In the genomic region with DNA sequence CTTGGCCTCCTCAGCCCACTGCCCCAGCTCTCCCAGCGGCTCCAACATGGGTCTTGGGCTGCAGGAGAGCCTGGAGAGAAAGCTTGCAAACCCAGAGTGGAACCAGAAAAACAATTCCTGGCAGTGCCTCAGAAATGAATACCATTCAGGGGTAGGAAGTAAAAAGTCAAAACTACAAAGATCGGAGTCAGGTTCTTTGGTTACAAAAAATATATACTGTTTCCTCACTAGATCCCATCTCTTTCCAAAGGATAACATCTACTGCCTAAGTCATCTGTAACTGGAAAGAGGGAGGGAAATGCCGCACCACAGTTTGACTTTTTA, we compare ENCODE assay signal across 13 cellular contexts. TPM values are rescaled to one million over a fixed set of nuclear protein-coding genes. Genes with fewer than 3 reads are reported as not detected.
DNase-seq lines count a peak whose midpoint lies in the region; ATAC-seq, FAIRE-seq and TF ChIP-seq lines count a peak whose summit lies in the region.
"Had no signal": no experiment of that assay in that cellular context is flagged by ENCODE, and none has a peak within 500 bp of the region (broad histone marks: within the 10 kb centered on the region; RNA-seq: fewer than 3 reads in every experiment).

No MANE protein-coding gene starts in this region.

- H3K9me1 ChIP-seq in K562 (ENCODE audit: control insufficient read depth, insufficient read depth, low read length), result peaks cover 10% of the 10 kb centered on the region

- no peak for TF ChIP-seq EP300 in K562 (IDR thresholded peaks at IDR 0.05; ENCODE audit: low read length)
- no peak for TF ChIP-seq EP300 in HepG2 (IDR thresholded peaks at IDR 0.05; ENCODE audit: low read depth in 2 of 2, low read length in 2 of 2)
- TF ChIP-seq EP300 in HepG2 (CRISPR knock-in tag; IDR thresholded peaks at IDR 0.05; ENCODE audit: borderline replicate concordance), result no peak

- POLR2A ChIA-PET in K562 (lab: Yijun Ruan, JAX) (interaction anchor here (1.1 to 3.1 kb wide), 5 partner anchors 8 to 24 kb away, joined by 3 to 14 read pairs (median 3); no protein-coding TSS in a partner anchor), HepG2 (lab: Yijun Ruan, JAX) (interaction anchor here (1.1 to 2.6 kb wide), 4 partner anchors 13 to 38 kb away, joined by 4 to 14 read pairs (median 8); partner anchors contain the start of gene CREB3L2)

- H3K27ac ChIP-seq in CD4-positive, CD25-positive, alpha-beta regulatory T cell (ENCODE audit: insufficient read depth, low read length, poor library complexity, severe bottlenecking), result no peak overlapping the region
- H3K27ac ChIP-seq in K562 (ENCODE audit: extremely low read depth, low read depth, low read length), result no peak overlapping the region
- peak overlapping the region; percentile 59 for H3K27ac ChIP-seq in HepG2 (ENCODE audit: extremely low read length, insufficient read depth, low read length)
- peak overlapping the region; percentile 8 for H3K27ac ChIP-seq in skeletal muscle tissue (ENCODE audit: low read depth, low read length)
- H3K27ac ChIP-seq: SJCRH30 had no signal

- H4K20me1 ChIP-seq in K562 (replicated peaks; ENCODE audit: control insufficient read depth, insufficient read depth, low read length), result peaks cover 26% of the 10 kb centered on the region
- peaks cover 6% of the 10 kb centered on the region for H4K20me1 ChIP-seq in HepG2 (ENCODE audit: insufficient read depth, low read length)

- BruUV-seq in K562 (replicated peaks; lab: Mats Ljungman, UMichigan) (no TSS peak), HepG2 (replicated peaks; lab: Mats Ljungman, UMichigan) (no TSS peak)

- TF ChIP-seq RAD21 in K562 (CRISPR knock-in tag; conservative IDR thresholded peaks at IDR 0.05 in 1 of 2, IDR thresholded peaks at IDR 0.05 in 1 of 2) (no peak), HepG2 (CRISPR knock-in tag; IDR thresholded peaks at IDR 0.05) (no peak)

- FAIRE-seq in K562 (lab: Jason Lieb, UNC) (no peak), HepG2 (lab: Jason Lieb, UNC) (no peak)

- WGBS in K562 (ENCODE audit: insufficient coverage, low coverage, missing lambda C conversion rate), result 71% methylated on average over 3 of the region's 3 CpGs
- 63% methylated on average over 3 of the region's 3 CpGs for WGBS in HepG2 (ENCODE audit: low lambda C conversion rate)

- H3K4me3 Mint-ChIP-seq in CD4-positive, CD25-positive, alpha-beta regulatory T cell, result peak overlapping the region in 1 of 4 donors; percentile 41
- H3K4me3 Mint-ChIP-seq: CD14-positive monocyte; stimulated activated memory B cell treated with anti-CD40 and anti-IgM and Interleukin-4, amounts not matched to agents 10 μg/mL and 1 μg/mL and 100 μg/mL, for 72 hours had no signal

- H3K36me3 Mint-ChIP-seq in CD4-positive, CD25-positive, alpha-beta regulatory T cell, result peaks cover 31% of the 10 kb centered on the region

- TF ChIP-seq POLR2A in K562 (conservative IDR thresholded peaks at IDR 0.05), result no peak
- TF ChIP-seq POLR2A in HepG2 (IDR thresholded peaks at IDR 0.05; ENCODE audit: insufficient read depth in 1 of 2, low read depth in 2 of 2, low read length in 2 of 2), result no peak

- peaks cover 0 to 20% (median 12%) of the 10 kb centered on the region in 4 donors for H3K4me1 Mint-ChIP-seq in CD4-positive, CD25-positive, alpha-beta regulatory T cell

- H3K4me1 ChIP-seq in CD4-positive, CD25-positive, alpha-beta regulatory T cell (ENCODE audit: control insufficient read depth, insufficient read depth, low read length, poor library complexity, severe bottlenecking), result peaks cover 10% of the 10 kb centered on the region
- H3K4me1 ChIP-seq in K562 (replicated peaks in 1 of 2; ENCODE audit: control insufficient read depth in 2 of 2, insufficient read depth in 2 of 2, low read length in 2 of 2) (peaks cover 50 to 60% of the 10 kb centered on the region in 2 experiments), HepG2 (ENCODE audit: insufficient read depth, low read length) (peaks cover 100% of the 10 kb centered on the region), skeletal muscle tissue (ENCODE audit: control insufficient read depth in 3 of 3, insufficient read depth in 3 of 3, low read length in 3 of 3) (peaks cover 51 to 78% (median 53%) of the 10 kb centered on the region in 3 donors)

- no peak overlapping the region for H3K4me3 ChIP-seq in CD4-positive, CD25-positive, alpha-beta regulatory T cell (ENCODE audit: low read depth, low read length)
- H3K4me3 ChIP-seq in K562, result no peak overlapping the region
- H3K4me3 ChIP-seq in HepG2 (replicated peaks in 1 of 3; ENCODE audit: insufficient read depth in 1 of 3, low read depth in 2 of 3, low read length in 3 of 3), result peak overlapping the region in 2 of 3 experiments; percentile 17 to 36; a peak in 3 of 6 replicates
- peak overlapping the region in 1 of 3 donors; percentile 24 for H3K4me3 ChIP-seq in skeletal muscle tissue (ENCODE audit: low read length in 3 of 3)
- H3K4me3 ChIP-seq: SJCRH30 had no signal

- H3K27me3 Mint-ChIP-seq in CD4-positive, CD25-positive, alpha-beta regulatory T cell, result no peaks in the 10 kb centered on the region
- H3K27me3 Mint-ChIP-seq: stimulated activated memory B cell treated with anti-CD40 and anti-IgM and Interleukin-4, amounts not matched to agents 10 μg/mL and 1 μg/mL and 100 μg/mL, for 72 hours had no signal

- H3K9me3 Mint-ChIP-seq in CD4-positive, CD25-positive, alpha-beta regulatory T cell, result peaks cover 0 to 8% (median 5%) of the 10 kb centered on the region in 7 donors

- H3K4me2 ChIP-seq in K562 (ENCODE audit: insufficient read depth, low read length) (peak overlapping the region; percentile 45; the same call in 1 of the 2 replicates), HepG2 (ENCODE audit: low read depth, low read length) (peak overlapping the region; percentile 65)

- H3K9ac ChIP-seq in K562 (ENCODE audit: insufficient read depth in 1 of 2, low read depth in 2 of 2, low read length in 2 of 2) (peak overlapping the region in 1 of 2 experiments; percentile 64; a peak in 2 of 4 replicates), HepG2 (ENCODE audit: insufficient read depth, low read depth, low read length) (peak overlapping the region; percentile 40), skeletal muscle tissue (ENCODE audit: low read depth in 1 of 3, low read length in 3 of 3) (no peak overlapping the region)

- in situ Hi-C loops in K562 (cut with MboI), result no loop called here
- in situ Hi-C loops in HepG2 (cut with HindIII; ENCODE audit: extremely low pct_ligation_motif_present, low pct_unique_long_range_greater_than_20kb), result no loop called here

- peaks cover 3 to 11% of the 10 kb centered on the region in 2 experiments for H3K9me3 ChIP-seq in CD4-positive, CD25-positive, alpha-beta regulatory T cell (ENCODE audit: control insufficient read depth in 2 of 2, low read length in 2 of 2)
- no peaks in the 10 kb centered on the region; the same call in 1 of the 2 replicates for H3K9me3 ChIP-seq in K562 (replicated peaks; ENCODE audit: control insufficient read depth, insufficient read depth, low read depth, low read length)
- H3K9me3 ChIP-seq in HepG2 (ENCODE audit: low read length), result peaks cover 4% of the 10 kb centered on the region; the same call in 1 of the 2 replicates
- H3K9me3 ChIP-seq in skeletal muscle tissue (ENCODE audit: control insufficient read depth in 3 of 3, low read length in 3 of 3), result no peaks in the 10 kb centered on the region

- no peak for DNase-seq in CD4-positive, CD25-positive, alpha-beta regulatory T cell
- DNase-seq in K562 (ENCODE audit: extremely low read depth in 1 of 4, low spot score in 3 of 4) (no peak), HepG2 (ENCODE audit: low spot score) (no peak), activated gamma-delta T cell (lab: John Stamatoyannopoulos, UW) (no peak), COLO829 (ENCODE audit: low spot score) (no peak), germinal center (ENCODE audit: low spot score) (no peak), NCI-H82 (lab: John Stamatoyannopoulos, UW) (no peak)
- DNase-seq: cerebellar nuclear complex, NCI-H446 treated with DMSO at 0.1 percent for 48 hours had no signal

- peak overlapping the region in 2 of 3 donors; percentile 76 to 81 for H3K27ac Mint-ChIP-seq in CD4-positive, CD25-positive, alpha-beta regulatory T cell
- H3K27ac Mint-ChIP-seq: CD14-positive monocyte; stimulated activated memory B cell treated with anti-CD40 and anti-IgM and Interleukin-4, amounts not matched to agents 10 μg/mL and 1 μg/mL and 100 μg/mL, for 72 hours had no signal

- TF ChIP-seq CTCF in K562 (IDR thresholded peaks at IDR 0.05 in 2 of 3, conservative IDR thresholded peaks at IDR 0.05 in 1 of 3; ENCODE audit: insufficient read depth in 2 of 3, low read depth in 1 of 3, low read length in 3 of 3) (no peak), HepG2 (CRISPR knock-in tag; IDR thresholded peaks at IDR 0.05) (no peak)

- no peaks in the 10 kb centered on the region for H3K36me3 ChIP-seq in CD4-positive, CD25-positive, alpha-beta regulatory T cell (ENCODE audit: control insufficient read depth, insufficient read depth, low read length)
- H3K36me3 ChIP-seq in K562 (ENCODE audit: control insufficient read depth, insufficient read depth, low read length), result peaks cover 19% of the 10 kb centered on the region
- peaks cover 6 to 21% of the 10 kb centered on the region in 2 experiments for H3K36me3 ChIP-seq in HepG2 (replicated peaks in 1 of 2; ENCODE audit: control insufficient read depth in 1 of 2, insufficient read depth in 2 of 2, low read length in 2 of 2)
- no peaks in the 10 kb centered on the region for H3K36me3 ChIP-seq in skeletal muscle tissue (ENCODE audit: control insufficient read depth in 3 of 3, insufficient read depth in 3 of 3, low read length in 3 of 3)
- H3K36me3 ChIP-seq: SJCRH30 had no signal

- H3K27me3 ChIP-seq in CD4-positive, CD25-positive, alpha-beta regulatory T cell (ENCODE audit: control insufficient read depth, insufficient read depth, low read length), result no peaks in the 10 kb centered on the region
- H3K27me3 ChIP-seq in K562 (ENCODE audit: control insufficient read depth in 2 of 2, insufficient read depth in 2 of 2, low read length in 2 of 2) (no peaks in the 10 kb centered on the region), HepG2 (ENCODE audit: control insufficient read depth in 1 of 2, insufficient read depth in 2 of 2, low read length in 2 of 2) (no peaks in the 10 kb centered on the region), skeletal muscle tissue (ENCODE audit: control insufficient read depth in 3 of 3, insufficient read depth in 3 of 3, low read length in 3 of 3) (no peaks in the 10 kb centered on the region)
- H3K27me3 ChIP-seq: SJCRH30 had no signal

- H3K79me2 ChIP-seq in K562 (ENCODE audit: control insufficient read depth, insufficient read depth, low read length), result peaks cover 94% of the 10 kb centered on the region
- H3K79me2 ChIP-seq in HepG2 (ENCODE audit: insufficient read depth, low read length), result peaks cover 98% of the 10 kb centered on the region

- CTCF ChIA-PET in K562 (lab: Yijun Ruan, JAX; ENCODE audit: low intra/inter-chr PET ratio) (no interaction called here), HepG2 (lab: Yijun Ruan, JAX; ENCODE audit: low intra/inter-chr PET ratio, low total read pairs) (no interaction called here)

- ATAC-seq in CD4-positive, CD25-positive, alpha-beta regulatory T cell (ENCODE audit: low read depth in 2 of 2), result no peak
- ATAC-seq in K562 (no peak), HepG2 (no peak)
- ATAC-seq: stimulated activated memory B cell treated with anti-CD40 and anti-IgM and Interleukin-4, amounts not matched to agents 10 μg/mL and 1 μg/mL and 100 μg/mL, for 72 hours had no signal

- intact Hi-C loops in K562 (cut with micrococcal nuclease) (no loop called here), HepG2 (cut with micrococcal nuclease; ENCODE audit: unreplicated experiment) (no loop called here)

- H2AFZ ChIP-seq in K562 (ENCODE audit: low read depth, low read length) (no peak overlapping the region), HepG2 (ENCODE audit: low read length) (no peak overlapping the region)

RNA-seq across cellular contexts. Expression of gene CREB3L2, which starts 14.9 kb away (rescaled TPM):
- 27.3 TPM for total RNA-seq in CD4-positive, CD25-positive, alpha-beta regulatory T cell
- polyA plus RNA-seq in CD4-positive, CD25-positive, alpha-beta regulatory T cell, result 10 to 100 TPM; 12.0 to 16.0 (median 14.5) TPM
- total RNA-seq in K562 (2011; cell fraction: chromatin; rRNA removed; ENCODE audit: low replicate concordance), result 58.2 and 65.5 TPM in 2 replicates
- total RNA-seq in K562 (2011; cell fraction: nucleolus; rRNA removed), result 39.9 and 41.2 TPM in 2 replicates
- 52.9 and 82.7 TPM in 2 replicates for total RNA-seq in K562 (2011; cell fraction: nucleoplasm; rRNA removed)
- total RNA-seq in K562 (2014; rRNA removed), result 10.2 and 19.6 TPM in 2 replicates
- 13.8 and 15.2 TPM in 2 replicates for total RNA-seq in K562 (2014; rRNA removed; fragmentation: Illumina TruSeq; extraction: Trizol)
- total RNA-seq in K562 (2015; rRNA removed; fragmentation: Illumina TruSeq; extraction: Trizol), result 16.0 and 17.5 TPM in 2 replicates
- 44.7 and 45.6 TPM in 2 replicates for total RNA-seq in K562 (2021)
- polyA plus RNA-seq in K562 (2011; rRNA removed), result 17.1 and 37.9 TPM in 2 replicates
- polyA plus RNA-seq in K562 (2011; cell fraction: cytosol; rRNA removed), result 15.4 and 27.7 TPM in 2 replicates
- 24.4 and 31.2 TPM in 2 replicates for polyA plus RNA-seq in K562 (2011; cell fraction: nucleus; rRNA removed)
- polyA plus RNA-seq in K562 (2012), result 20.5 and 29.6 TPM in 2 replicates
- 26.9 and 27.4 TPM in 2 replicates for polyA plus RNA-seq in K562 (2014; fragmentation: Illumina TruSeq; extraction: Trizol)
- polyA plus RNA-seq in K562 (2014; fragmentation: Nextera tagmentation; extraction: Ambion mirVana), result 1 to 10 TPM; 7.1 to 8.8 TPM
- polyA plus RNA-seq in K562 (2014; rRNA removed), result 15.8 and 18.7 TPM in 2 replicates
- 30.2 and 46.2 TPM in 2 replicates for polyA minus RNA-seq in K562 (2011; rRNA and poly(A)+ RNA removed)
- 19.4 and 34.7 TPM in 2 replicates for polyA minus RNA-seq in K562 (2011; cell fraction: cytosol; rRNA and poly(A)+ RNA removed)
- 24.1 and 55.8 TPM in 2 replicates for polyA minus RNA-seq in K562 (2011; cell fraction: nucleus; rRNA and poly(A)+ RNA removed)
- 22.1 and 26.6 TPM in 2 replicates for total RNA-seq in HepG2 (2016; rRNA removed; fragmentation: Illumina TruSeq; extraction: Trizol)
- 6.5 and 8.8 TPM in 2 replicates for total RNA-seq in HepG2 (2016; cell fraction: cytosol; rRNA removed; fragmentation: Illumina TruSeq; extraction: Trizol; ENCODE audit: low read depth)
- total RNA-seq in HepG2 (2016; cell fraction: insoluble cytoplasmic fraction; rRNA removed; fragmentation: Illumina TruSeq; extraction: Trizol), result 21.4 and 26.4 TPM in 2 replicates
- total RNA-seq in HepG2 (2016; cell fraction: membrane; rRNA removed; fragmentation: Illumina TruSeq; extraction: Trizol), result 14.1 and 14.5 TPM in 2 replicates
- 53.5 and 54.7 TPM in 2 replicates for total RNA-seq in HepG2 (2016; cell fraction: nucleus; rRNA removed; fragmentation: Illumina TruSeq; extraction: Trizol)
- polyA plus RNA-seq in HepG2 (2011; rRNA removed), result 39.0 and 41.1 TPM in 2 replicates
- polyA plus RNA-seq in HepG2 (2011; cell fraction: cytosol; rRNA removed), result 26.0 and 30.9 TPM in 2 replicates
- 36.5 and 47.2 TPM in 2 replicates for polyA plus RNA-seq in HepG2 (2011; cell fraction: nucleus; rRNA removed)
- polyA plus RNA-seq in HepG2 (2012), result 22.8 and 35.4 TPM in 2 replicates
- 2.4 and 2.7 TPM in 2 replicates for polyA plus RNA-seq in HepG2 (2016; cell fraction: cytosol; fragmentation: Illumina TruSeq; extraction: Trizol; ENCODE audit: low read depth)
- polyA plus RNA-seq in HepG2 (2016; cell fraction: insoluble cytoplasmic fraction; fragmentation: Illumina TruSeq; extraction: Trizol; ENCODE audit: low read depth), result 31.2 and 35.1 TPM in 2 replicates
- polyA plus RNA-seq in HepG2 (2016; cell fraction: membrane; fragmentation: Illumina TruSeq; extraction: Trizol; ENCODE audit: low read depth), result 5.9 and 6.4 TPM in 2 replicates
- polyA plus RNA-seq in HepG2 (2016; cell fraction: nucleus; fragmentation: Illumina TruSeq; extraction: Trizol; ENCODE audit: insufficient read depth, low read depth), result 43.3 and 43.6 TPM in 2 replicates
- polyA minus RNA-seq in HepG2 (2011; rRNA and poly(A)+ RNA removed; ENCODE audit: low replicate concordance), result 32.8 and 173 TPM in 2 replicates
- polyA minus RNA-seq in HepG2 (2011; cell fraction: cytosol; rRNA and poly(A)+ RNA removed), result 58.1 and 61.3 TPM in 2 replicates
- 95.2 and 100 TPM in 2 replicates for polyA minus RNA-seq in HepG2 (2011; cell fraction: nucleus; rRNA and poly(A)+ RNA removed)
- 12.5 TPM for total RNA-seq in skeletal muscle tissue

Comparison
In these comparisons a context has a peak if more than half of its experiments do, and no peak if none do; other contexts are left out.
1. H3K27ac ChIP-seq: peak in HepG2 (single experiment) and skeletal muscle tissue (single experiment); none in CD4-positive, CD25-positive, alpha-beta regulatory T cell (single experiment) and K562 (single experiment).
2. H3K4me3 ChIP-seq: peak in HepG2 (2 of 3); none in CD4-positive, CD25-positive, alpha-beta regulatory T cell (single experiment) and K562 (single experiment).